ENCODE assay signal across 8 cellular contexts in genomic region chr13:99307247-99307646, GRCh38. TPM values are rescaled to one million over a fixed set of nuclear protein-coding genes. Genes with fewer than 3 reads are reported as not detected.
DNase-seq lines count a peak whose midpoint lies in the region; ATAC-seq, FAIRE-seq and TF ChIP-seq lines count a peak whose summit lies in the region.

TSS of gene GPR183 (minus strand) at chr13:99307399. CDS start at chr13:99296145, 11,254 bp downstream.

- H3K4me1 ChIP-seq in GM12878 (ENCODE audit: control insufficient read depth, insufficient read depth, low read length) (peaks cover 49% of the 10 kb centered on the region), mesendoderm (ENCODE audit: control insufficient read depth, low read depth, low read length) (no peaks in the 10 kb centered on the region)

- H2BK120ac ChIP-seq in mesendoderm (ENCODE audit: low read depth, low read length), result no peak within 1 kb of the TSS

- peak; percentile 73 for TF ChIP-seq POLR2A in GM12878 (IDR thresholded peaks at IDR 0.05; ENCODE audit: low read depth, low read length)

- H3K4me3 Mint-ChIP-seq in glutamatergic neuron (ENCODE audit: unreplicated experiment), result no peak within 1 kb of the TSS

- TF ChIP-seq RAD21 in GM12878 (IDR thresholded peaks at IDR 0.05; ENCODE audit: insufficient read depth, low read depth, low read length), result peak; percentile 2; the same call in 1 of the 2 replicates

- POLR2A ChIA-PET in GM10248 (lab: Yijun Ruan, JAX), result no interaction called here
- POLR2A ChIA-PET in GM12878 (lab: Charles Lee), result interaction anchor here (1.0 to 8.0 kb wide), 13 partner anchors 9 to 128 kb away, joined by 3 to 59 read pairs (median 4); no protein-coding TSS in a partner anchor

- TF ChIP-seq CTCF in GM10248 (IDR thresholded peaks at IDR 0.05; ENCODE audit: control extremely low read depth, extremely low read depth, low read depth, missing control alignments) (no peak), GM12878 (IDR thresholded peaks at IDR 0.05 in 2 of 3, conservative IDR thresholded peaks at IDR 0.05 in 1 of 3; ENCODE audit: control insufficient read depth in 2 of 3, extremely low read depth in 1 of 3, insufficient read depth in 1 of 3, low read depth in 3 of 3, low read length in 3 of 3) (no peak), glutamatergic neuron (IDR thresholded peaks at IDR 0.05; ENCODE audit: partially characterized antibody, unreplicated experiment) (no peak)

- BruUV-seq in GM12878 (replicated peaks; lab: Mats Ljungman, UMichigan), result no TSS peak

- peak; percentile 68 for ATAC-seq in GM21526 (IDR thresholded peaks at IDR 0.05; ENCODE audit: low FRiP score, unreplicated experiment)
- ATAC-seq in GM12878, result peak; percentile 65

- 3% methylated on average over 4 of the region's 4 CpGs for WGBS in GM12878 (ENCODE audit: insufficient coverage, insufficient replicate concordance, low lambda C conversion rate, missing lambda C conversion rate)
- no CpG with 5 or more reads among the region's 4 CpGs for WGBS in mesendoderm (ENCODE audit: extremely low coverage, insufficient coverage, low lambda C conversion rate)

- DNase-seq in GM10248 (ENCODE audit: extremely low spot score), result peak; percentile 73
- peak; percentile 49 for DNase-seq in HT1080 (ENCODE audit: low read depth)
- DNase-seq in GM12878 (ENCODE audit: low read depth, low spot score), result no peak
- DNase-seq in mesendoderm, result no peak
- no peak for DNase-seq in glutamatergic neuron
- no peak for DNase-seq in stimulated activated CD4-positive, alpha-beta T cell treated with anti-CD3 and anti-CD28 coated beads, Interleukin-4, amount 100 ng/mL, for 24 hours
- no peak for DNase-seq in H7

- FAIRE-seq in GM12878 (lab: Jason Lieb, UNC), result no peak

- peak within 1 kb of the TSS; percentile 97 for H3K4me2 ChIP-seq in GM12878 (ENCODE audit: control insufficient read depth, insufficient read depth)
- H3K4me2 ChIP-seq in mesendoderm (ENCODE audit: low read length), result no peak within 1 kb of the TSS

- H3K79me2 ChIP-seq in GM12878 (ENCODE audit: control insufficient read depth, insufficient read depth, low read length) (peaks cover 95% of the 10 kb centered on the region), mesendoderm (ENCODE audit: control insufficient read depth, insufficient read depth, low read length) (no peaks in the 10 kb centered on the region)

- H4K20me1 ChIP-seq in GM12878 (ENCODE audit: control insufficient read depth, insufficient read depth), result no peaks in the 10 kb centered on the region; the same call in 1 of the 2 replicates

- in situ Hi-C loops in GM12878 (cut with MboI), result loop anchor here (5.0 kb wide), 1 partner anchor 60 kb away; no protein-coding TSS in a partner anchor

- H3K4ac ChIP-seq in mesendoderm (ENCODE audit: low read depth, low read length), result no peak within 1 kb of the TSS

- H2BK5ac ChIP-seq in mesendoderm (ENCODE audit: low read length), result no peak within 1 kb of the TSS

- no peaks in the 10 kb centered on the region for H3K27me3 ChIP-seq in GM12878 (replicated peaks in 1 of 2; ENCODE audit: control insufficient read depth in 2 of 2, insufficient read depth in 2 of 2, low read length in 1 of 2)
- no peaks in the 10 kb centered on the region for H3K27me3 ChIP-seq in mesendoderm (ENCODE audit: insufficient read depth, low read length, poor library complexity)
- no peaks in the 10 kb centered on the region for H3K27me3 ChIP-seq in H7 (ENCODE audit: control insufficient read depth, insufficient read depth, low read length)

- H4K5ac ChIP-seq in mesendoderm (ENCODE audit: low read length), result no peak within 1 kb of the TSS

- CTCF ChIA-PET in GM10248 (lab: Yijun Ruan, JAX), result interaction anchor here (1.4 to 5.0 kb wide), 6 partner anchors 15 to 130 kb away, joined by 4 to 21 read pairs (median 9); no protein-coding TSS in a partner anchor
- CTCF ChIA-PET in GM12878 (lab: Yijun Ruan, JAX), result interaction anchor here (0.6 to 3.0 kb wide), 12 partner anchors 9 to 235 kb away, joined by 3 to 15 read pairs (median 4); no protein-coding TSS in a partner anchor

- TF ChIP-seq EP300 in GM12878 (IDR thresholded peaks at IDR 0.05; ENCODE audit: borderline replicate concordance in 1 of 2, control insufficient read depth in 1 of 2, low read depth in 2 of 2, low read length in 2 of 2), result peak; percentile 57 to 79; a peak in 1 of 4 replicates

- no peak within 1 kb of the TSS for H3K23ac ChIP-seq in mesendoderm (ENCODE audit: low read length)

- H2AFZ ChIP-seq in GM12878 (ENCODE audit: control insufficient read depth, low read depth, low read length), result no peak within 1 kb of the TSS; the same call in 1 of the 2 replicates

- no peak within 1 kb of the TSS for H3K27ac Mint-ChIP-seq in glutamatergic neuron (ENCODE audit: unreplicated experiment)

- H3K27ac ChIP-seq in GM12878 (ENCODE audit: control insufficient read depth, insufficient read depth) (peak within 1 kb of the TSS; percentile 93), mesendoderm (ENCODE audit: low read depth, low read length) (no peak within 1 kb of the TSS)

- peaks cover 8% of the 10 kb centered on the region for H3K79me1 ChIP-seq in mesendoderm (ENCODE audit: low read length)

- H3K4me3 ChIP-seq in GM12878, result peak within 1 kb of the TSS; percentile 98
- H3K4me3 ChIP-seq in mesendoderm (ENCODE audit: low read length), result no peak within 1 kb of the TSS
- H3K4me3 ChIP-seq in H7 (ENCODE audit: insufficient read depth, low read depth, low read length), result no peak within 1 kb of the TSS

- H2BK15ac ChIP-seq in mesendoderm (replicated peaks; ENCODE audit: low read depth), result no peak within 1 kb of the TSS

- peaks cover 2% of the 10 kb centered on the region for H3K27me3 Mint-ChIP-seq in glutamatergic neuron (ENCODE audit: unreplicated experiment)

- peaks cover 5% of the 10 kb centered on the region for H3K9me3 Mint-ChIP-seq in glutamatergic neuron (ENCODE audit: unreplicated experiment)

- SMC1A ChIA-PET in GM12878 (lab: Charles Lee; ENCODE audit: uncharacterized antibody, unreplicated experiment), result interaction anchor here (0.8 to 13.7 kb wide), 20 partner anchors 8 to 113 kb away, joined by 3 to 264 read pairs (median 8); no protein-coding TSS in a partner anchor

- peak within 1 kb of the TSS; percentile 1 for H3K56ac ChIP-seq in mesendoderm (ENCODE audit: low read length)

- H3K36me3 ChIP-seq in GM12878 (ENCODE audit: control insufficient read depth in 2 of 2, insufficient read depth in 2 of 2, low read length in 1 of 2) (peaks cover 0 to 9% of the 10 kb centered on the region in 2 experiments; a peak in 3 of 4 replicates), mesendoderm (ENCODE audit: control insufficient read depth, insufficient read depth, low read length) (no peaks in the 10 kb centered on the region), H7 (replicated peaks; ENCODE audit: control insufficient read depth, insufficient read depth, low read length) (no peaks in the 10 kb centered on the region; the same call in 1 of the 2 replicates)

- intact Hi-C loops in GM12878 (cut with micrococcal nuclease; ENCODE audit: unreplicated experiment), result loop anchor here (1.0 to 10.0 kb wide), 5 partner anchors 15 to 198 kb away; partner anchors contain the start of gene TM9SF2

- H3K4me1 Mint-ChIP-seq in glutamatergic neuron (ENCODE audit: low read depth, unreplicated experiment), result peaks cover 9% of the 10 kb centered on the region

- no peak within 1 kb of the TSS for H4K8ac ChIP-seq in mesendoderm (ENCODE audit: low read depth, low read length)

- no peak within 1 kb of the TSS for H2AK5ac ChIP-seq in mesendoderm (ENCODE audit: low read length)

- RAD21 ChIA-PET in GM12878 (lab: Charles Lee; ENCODE audit: unreplicated experiment), result interaction anchor here (0.9 to 14.1 kb wide), 13 partner anchors 10 to 129 kb away, joined by 3 to 247 read pairs (median 25); no protein-coding TSS in a partner anchor

- no peak within 1 kb of the TSS for H3K18ac ChIP-seq in mesendoderm (ENCODE audit: low read length)

- H3K9ac ChIP-seq in GM12878 (ENCODE audit: control insufficient read depth, insufficient read depth, low read length) (peak within 1 kb of the TSS; percentile 83), mesendoderm (ENCODE audit: low read length) (no peak within 1 kb of the TSS)

- H3K36me3 Mint-ChIP-seq in glutamatergic neuron (ENCODE audit: unreplicated experiment), result no peaks in the 10 kb centered on the region

- no peaks in the 10 kb centered on the region for H3K9me3 ChIP-seq in GM12878 (replicated peaks; ENCODE audit: control insufficient read depth, insufficient read depth, low read length)

TF ChIP-seq in GM12878, 131 proteins besides CTCF, POLR2A, EP300 and RAD21 (continues in another document):
- TF ChIP-seq MYC (IDR thresholded peaks at IDR 0.05; ENCODE audit: insufficient read depth, insufficient read length, insufficient replicate concordance, low read length, severe bottlenecking) (no peak), HDGF (IDR thresholded peaks at IDR 0.05) (no peak)

RNA-seq across cellular contexts. Expression of gene GPR183, which starts in this region (rescaled TPM):
- total RNA-seq in HT1080 (2014; rRNA removed; shearing (Covaris generic)), result not detected in 2 replicates
- not detected in 2 replicates for polyA plus RNA-seq in HT1080 (2015; cell fraction: cytosol; rRNA removed)
- polyA plus RNA-seq in HT1080 (2015; cell fraction: nucleus; rRNA removed), result 0.29 and 0.66 TPM in 2 replicates
- total RNA-seq in GM12878 (2013; cell fraction: nucleolus; rRNA removed), result 568 and 600 TPM in 2 replicates
- total RNA-seq in GM12878 (2014; rRNA removed), result 200 and 238 TPM in 2 replicates
- 224 and 226 TPM in 2 replicates for total RNA-seq in GM12878 (2014; rRNA removed; fragmentation: Illumina TruSeq; extraction: Trizol)
- 138 TPM in 2 replicates for total RNA-seq in GM12878 (2021)
- 73.1 TPM for polyA plus RNA-seq in GM12878 (2011; ENCODE audit: low read depth)
- 275 and 360 TPM in 2 replicates for polyA plus RNA-seq in GM12878 (2011; rRNA removed)
- polyA plus RNA-seq in GM12878 (2011; cell fraction: cytosol; rRNA removed), result 142 and 158 TPM in 2 replicates
- polyA plus RNA-seq in GM12878 (2011; cell fraction: nucleus; rRNA removed), result 78.0 and 100 TPM in 2 replicates
- polyA plus RNA-seq in GM12878 (2012), result 60.7 and 150 TPM in 2 replicates
- polyA plus RNA-seq in GM12878 (2014; fragmentation: Illumina TruSeq; extraction: Trizol), result 283 and 347 TPM in 2 replicates
- 100 to 1,000 TPM; 333 to 669 TPM for polyA plus RNA-seq in GM12878 (2014; fragmentation: Nextera tagmentation; extraction: Ambion mirVana)
- polyA plus RNA-seq in GM12878 (2014; rRNA removed), result 112 and 134 TPM in 2 replicates
- polyA plus RNA-seq in GM12878 (2016; fragmentation: Nextera tagmentation; extraction: Ambion mirVana), result 100 to 1,000 TPM; 209 to 225 TPM
- 163 and 244 TPM in 2 replicates for polyA minus RNA-seq in GM12878 (2011; rRNA and poly(A)+ RNA removed)
- 51.7 and 55.7 TPM in 2 replicates for polyA minus RNA-seq in GM12878 (2011; cell fraction: cytosol; rRNA and poly(A)+ RNA removed)
- polyA minus RNA-seq in GM12878 (2011; cell fraction: nucleus; rRNA and poly(A)+ RNA removed), result 52.0 and 53.2 TPM in 2 replicates
- polyA plus RNA-seq in mesendoderm (2013, experiment 1 of 2), result 0.01 TPM
- polyA plus RNA-seq in mesendoderm (2013, experiment 2 of 2), result 0.01 TPM
- total RNA-seq in glutamatergic neuron (ENCODE audit: unreplicated experiment), result not detected
- not detected in 2 replicates for total RNA-seq in H7 (2014; rRNA removed; shearing (Covaris generic))

Comparison
In these comparisons a context has a peak if more than half of its experiments do, and no peak if none do; other contexts are left out.
1. RNA of gene GPR183 (total RNA-seq): 138 to 600 TPM in GM12878; not detected in HT1080, not detected in glutamatergic neuron (single experiment) and not detected in H7; every median in the first group is over 100 times any median in the second.
2. Peak in DNase-seq in HT1080; RNA of the gene not detected or under 1 TPM.